ENCODE assay signal across 1 cellular context in the genomic region with DNA sequence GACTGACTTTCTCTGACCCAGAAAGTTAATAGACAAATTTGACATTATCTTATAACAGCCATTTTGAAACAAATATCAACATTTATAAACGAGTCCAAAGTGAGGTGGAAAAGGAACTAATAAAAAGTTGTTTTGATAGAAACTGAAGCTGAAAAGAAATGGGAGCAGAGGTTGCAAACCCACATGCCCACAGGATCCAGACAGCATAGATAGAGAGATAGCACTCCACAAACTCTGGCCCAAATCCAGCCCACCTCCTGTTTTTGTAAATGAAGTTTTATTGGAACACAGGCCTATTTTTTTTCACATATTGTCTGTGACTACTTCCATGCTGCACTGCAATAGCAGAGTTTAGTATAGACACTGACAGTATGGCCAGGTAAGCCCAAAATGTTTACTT.
TF ChIP-seq lines count a peak whose summit lies in the region.

No MANE protein-coding gene starts in this region.

TF ChIP-seq in SK-N-SH, 30 proteins besides CTCF, POLR2A, EP300 and RAD21 (continued from another document):
- TF ChIP-seq, protein P1, sequence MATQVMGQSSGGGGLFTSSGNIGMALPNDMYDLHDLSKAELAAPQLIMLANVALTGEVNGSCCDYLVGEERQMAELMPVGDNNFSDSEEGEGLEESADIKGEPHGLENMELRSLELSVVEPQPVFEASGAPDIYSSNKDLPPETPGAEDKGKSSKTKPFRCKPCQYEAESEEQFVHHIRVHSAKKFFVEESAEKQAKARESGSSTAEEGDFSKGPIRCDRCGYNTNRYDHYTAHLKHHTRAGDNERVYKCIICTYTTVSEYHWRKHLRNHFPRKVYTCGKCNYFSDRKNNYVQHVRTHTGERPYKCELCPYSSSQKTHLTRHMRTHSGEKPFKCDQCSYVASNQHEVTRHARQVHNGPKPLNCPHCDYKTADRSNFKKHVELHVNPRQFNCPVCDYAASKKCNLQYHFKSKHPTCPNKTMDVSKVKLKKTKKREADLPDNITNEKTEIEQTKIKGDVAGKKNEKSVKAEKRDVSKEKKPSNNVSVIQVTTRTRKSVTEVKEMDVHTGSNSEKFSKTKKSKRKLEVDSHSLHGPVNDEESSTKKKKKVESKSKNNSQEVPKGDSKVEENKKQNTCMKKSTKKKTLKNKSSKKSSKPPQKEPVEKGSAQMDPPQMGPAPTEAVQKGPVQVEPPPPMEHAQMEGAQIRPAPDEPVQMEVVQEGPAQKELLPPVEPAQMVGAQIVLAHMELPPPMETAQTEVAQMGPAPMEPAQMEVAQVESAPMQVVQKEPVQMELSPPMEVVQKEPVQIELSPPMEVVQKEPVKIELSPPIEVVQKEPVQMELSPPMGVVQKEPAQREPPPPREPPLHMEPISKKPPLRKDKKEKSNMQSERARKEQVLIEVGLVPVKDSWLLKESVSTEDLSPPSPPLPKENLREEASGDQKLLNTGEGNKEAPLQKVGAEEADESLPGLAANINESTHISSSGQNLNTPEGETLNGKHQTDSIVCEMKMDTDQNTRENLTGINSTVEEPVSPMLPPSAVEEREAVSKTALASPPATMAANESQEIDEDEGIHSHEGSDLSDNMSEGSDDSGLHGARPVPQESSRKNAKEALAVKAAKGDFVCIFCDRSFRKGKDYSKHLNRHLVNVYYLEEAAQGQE (IDR thresholded peaks at IDR 0.05; ENCODE audit: low read depth, low read length) = no peak
- TF ChIP-seq CHD2 (IDR thresholded peaks at IDR 0.05; ENCODE audit: low read length, partially characterized antibody) = no peak
- no peak for TF ChIP-seq SIN3A (IDR thresholded peaks at IDR 0.05; ENCODE audit: borderline replicate concordance, low read depth, low read length)
- TF ChIP-seq, protein P2, sequence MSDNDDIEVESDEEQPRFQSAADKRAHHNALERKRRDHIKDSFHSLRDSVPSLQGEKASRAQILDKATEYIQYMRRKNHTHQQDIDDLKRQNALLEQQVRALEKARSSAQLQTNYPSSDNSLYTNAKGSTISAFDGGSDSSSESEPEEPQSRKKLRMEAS (IDR thresholded peaks at IDR 0.05; ENCODE audit: low read depth) = no peak
- peak; percentile 58; the same call in 1 of the 2 replicates for TF ChIP-seq NFIC (IDR thresholded peaks at IDR 0.05; ENCODE audit: borderline replicate concordance)
- TF ChIP-seq, protein P3, sequence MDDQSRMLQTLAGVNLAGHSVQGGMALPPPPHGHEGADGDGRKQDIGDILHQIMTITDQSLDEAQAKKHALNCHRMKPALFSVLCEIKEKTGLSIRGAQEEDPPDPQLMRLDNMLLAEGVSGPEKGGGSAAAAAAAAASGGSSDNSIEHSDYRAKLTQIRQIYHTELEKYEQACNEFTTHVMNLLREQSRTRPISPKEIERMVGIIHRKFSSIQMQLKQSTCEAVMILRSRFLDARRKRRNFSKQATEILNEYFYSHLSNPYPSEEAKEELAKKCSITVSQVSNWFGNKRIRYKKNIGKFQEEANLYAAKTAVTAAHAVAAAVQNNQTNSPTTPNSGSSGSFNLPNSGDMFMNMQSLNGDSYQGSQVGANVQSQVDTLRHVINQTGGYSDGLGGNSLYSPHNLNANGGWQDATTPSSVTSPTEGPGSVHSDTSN (IDR thresholded peaks at IDR 0.05) = no peak
- TF ChIP-seq, protein P4, sequence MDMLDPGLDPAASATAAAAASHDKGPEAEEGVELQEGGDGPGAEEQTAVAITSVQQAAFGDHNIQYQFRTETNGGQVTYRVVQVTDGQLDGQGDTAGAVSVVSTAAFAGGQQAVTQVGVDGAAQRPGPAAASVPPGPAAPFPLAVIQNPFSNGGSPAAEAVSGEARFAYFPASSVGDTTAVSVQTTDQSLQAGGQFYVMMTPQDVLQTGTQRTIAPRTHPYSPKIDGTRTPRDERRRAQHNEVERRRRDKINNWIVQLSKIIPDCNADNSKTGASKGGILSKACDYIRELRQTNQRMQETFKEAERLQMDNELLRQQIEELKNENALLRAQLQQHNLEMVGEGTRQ (IDR thresholded peaks at IDR 0.05; ENCODE audit: borderline replicate concordance, low read depth, low read length) = no peak
- TF ChIP-seq ELF1 (IDR thresholded peaks at IDR 0.05) = no peak
